Comparison of ENCODE assay signal across 8 cellular contexts in the genomic region with DNA sequence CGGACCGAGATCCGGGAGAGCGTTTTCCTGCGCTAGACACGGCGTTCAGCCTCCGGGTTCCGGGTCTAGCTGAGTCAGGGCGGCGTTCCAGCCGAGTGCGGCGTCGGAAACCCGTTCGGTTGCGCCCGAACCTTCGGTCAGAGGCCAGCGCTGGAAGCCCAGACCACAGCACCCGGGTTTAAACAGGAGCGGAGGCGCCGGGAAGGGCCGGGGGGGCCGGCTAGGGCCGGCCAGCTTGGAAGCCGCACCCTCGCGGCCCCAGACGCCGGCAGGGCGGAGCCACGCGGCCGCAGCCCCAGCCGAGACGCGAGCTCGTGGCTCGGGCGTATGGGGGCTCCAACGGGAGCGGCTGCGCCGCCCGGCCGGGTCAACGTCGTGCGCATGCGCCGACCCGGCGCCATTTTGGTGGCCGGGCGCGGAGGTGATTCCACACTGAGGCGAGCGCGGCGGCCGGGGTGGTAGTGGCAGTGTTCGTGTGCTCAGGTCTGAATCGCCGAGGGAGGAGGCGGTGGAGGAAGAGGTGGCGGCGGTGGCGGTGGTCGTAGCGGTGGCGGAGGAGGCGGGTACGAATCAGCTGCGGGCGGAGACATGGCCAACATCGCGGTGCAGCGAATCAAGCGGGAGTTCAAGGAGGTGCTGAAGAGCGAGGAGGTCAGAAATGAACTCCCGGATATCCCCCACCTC. TPM values are rescaled to one million over a fixed set of nuclear protein-coding genes. Genes with fewer than 3 reads are reported as not detected.
DNase-seq lines count a peak whose midpoint lies in the region; ATAC-seq and TF ChIP-seq lines count a peak whose summit lies in the region.

Gene UBE2K (plus strand): TSS at position 397 of the 684 bp plus-strand sequence. CDS start 192 bp downstream, at position 589.

- H3K79me2 ChIP-seq in osteoblast (ENCODE audit: insufficient read depth, low read length), result peaks cover 55% of the 10 kb centered on the region

- no peak for TF ChIP-seq POLR2A in testis (IDR thresholded peaks at IDR 0.05)

- no peaks in the 10 kb centered on the region for H3K9me3 Mint-ChIP-seq in activated naive CD4-positive, alpha-beta T cell treated with anti-CD3 and anti-CD28 coated beads, Interleukin-2, amount 50 U/mL, for 24 hours

- POLR2A ChIA-PET in HEK293T (lab: Yijun Ruan, JAX), result interaction anchor here (0.5 to 1.6 kb wide), 20 partner anchors 9 to 277 kb away, joined by 3 to 11 read pairs (median 4); partner anchors contain the start of genes SMIM14 and UGDH

- DNase-seq in GM04504 (ENCODE audit: low read depth), result peak; percentile 78
- DNase-seq in HEK293T (ENCODE audit: extremely low spot score), result peak; percentile 85
- DNase-seq in MV-4-11 (lab: John Stamatoyannopoulos, UW), result peak; percentile 84
- no peak for DNase-seq in glomerular endothelial cell (ENCODE audit: extremely low read depth, low read depth, low spot score)
- peak; percentile 96 for DNase-seq in osteoblast (ENCODE audit: insufficient read length, low spot score, missing footprints)
- peak; percentile 88 for DNase-seq in testis

- peaks cover 43% of the 10 kb centered on the region for H3K4me1 Mint-ChIP-seq in activated naive CD4-positive, alpha-beta T cell treated with anti-CD3 and anti-CD28 coated beads, Interleukin-2, amount 50 U/mL, for 24 hours

- H3K4me1 ChIP-seq in osteoblast (ENCODE audit: insufficient read depth, low read length) (peaks cover 32% of the 10 kb centered on the region), testis (peaks cover 6% of the 10 kb centered on the region)

- H4K20me1 ChIP-seq in osteoblast (ENCODE audit: insufficient read depth, low read length), result peaks cover 37% of the 10 kb centered on the region

- 0 to 1% methylated on average over 16 to 84 of the region's 84 CpGs for WGBS in testis, 2 donors

- H3K27me3 ChIP-seq in osteoblast (ENCODE audit: insufficient read depth, low read length) (no peaks in the 10 kb centered on the region), testis (no peaks in the 10 kb centered on the region)

- CTCF ChIA-PET in HEK293T (lab: Yijun Ruan, JAX), result interaction anchor here (0.6 kb wide), 1 partner anchor 18 kb away, joined by 3 read pairs; no protein-coding TSS in a partner anchor

- peaks cover 12% of the 10 kb centered on the region for H3K36me3 ChIP-seq in osteoblast (ENCODE audit: insufficient read depth, low read length)
- H3K36me3 ChIP-seq in testis (ENCODE audit: low read depth, missing control alignments), result no peaks in the 10 kb centered on the region

- H3K9me3 ChIP-seq in osteoblast (ENCODE audit: low read depth, low read length), result no peaks in the 10 kb centered on the region
- no peaks in the 10 kb centered on the region for H3K9me3 ChIP-seq in testis

- peak within 1 kb of the TSS; percentile 95 for H3K4me3 Mint-ChIP-seq in activated naive CD4-positive, alpha-beta T cell treated with anti-CD3 and anti-CD28 coated beads, Interleukin-2, amount 50 U/mL, for 24 hours

- intact Hi-C loops in testis (cut with DNase I; ENCODE audit: low total_unique reads), result loop anchor here (5.0 kb wide), 1 partner anchor 279 kb away; the partner anchor contains the start of gene PDS5A

- peak within 1 kb of the TSS; percentile 96 for H3K4me3 ChIP-seq in osteoblast (ENCODE audit: insufficient read depth, low read length)
- H3K4me3 ChIP-seq in testis, result peak within 1 kb of the TSS; percentile 82 to 92

- peak within 1 kb of the TSS; percentile 88 for H3K4me2 ChIP-seq in osteoblast (ENCODE audit: insufficient read depth, low read length)

- H3K27ac Mint-ChIP-seq in activated naive CD4-positive, alpha-beta T cell treated with anti-CD3 and anti-CD28 coated beads, Interleukin-2, amount 50 U/mL, for 24 hours, result peak within 1 kb of the TSS; percentile 100

- H2AFZ ChIP-seq in osteoblast (ENCODE audit: low read length), result peak within 1 kb of the TSS; percentile 98

- peak within 1 kb of the TSS; percentile 90 for H3K27ac ChIP-seq in osteoblast (ENCODE audit: low read depth, low read length)
- peak within 1 kb of the TSS; percentile 92 to 98 for H3K27ac ChIP-seq in testis

- TF ChIP-seq CTCF in osteoblast (IDR thresholded peaks at IDR 0.05; ENCODE audit: extremely low read depth, low read depth, low read length) (no peak), testis (IDR thresholded peaks at IDR 0.05) (no peak)

- peak; percentile 97 for ATAC-seq in SK-N-SH treated with all-trans-retinoic acid at 6 μM for 48 hours

- H3K36me3 Mint-ChIP-seq in activated naive CD4-positive, alpha-beta T cell treated with anti-CD3 and anti-CD28 coated beads, Interleukin-2, amount 50 U/mL, for 24 hours, result no peaks in the 10 kb centered on the region

- no peaks in the 10 kb centered on the region for H3K27me3 Mint-ChIP-seq in activated naive CD4-positive, alpha-beta T cell treated with anti-CD3 and anti-CD28 coated beads, Interleukin-2, amount 50 U/mL, for 24 hours

TF ChIP-seq in HEK293T, 16 proteins besides CTCF, POLR2A, EP300 and RAD21:
- TF ChIP-seq FOXA1 (IDR thresholded peaks at IDR 0.05) (no peak), FOXM1 (IDR thresholded peaks at IDR 0.05; ENCODE audit: borderline replicate concordance) (no peak), ZNF384 (IDR thresholded peaks at IDR 0.05) (no peak), LEF1 (IDR thresholded peaks at IDR 0.05; ENCODE audit: borderline replicate concordance) (no peak), CTBP1 (IDR thresholded peaks at IDR 0.05; ENCODE audit: borderline replicate concordance) (no peak), HDGF (IDR thresholded peaks at IDR 0.05; ENCODE audit: borderline replicate concordance) (no peak), ELF4 (IDR thresholded peaks at IDR 0.05) (no peak), SUZ12 (IDR thresholded peaks at IDR 0.05) (no peak), TARDBP (IDR thresholded peaks at IDR 0.05) (no peak), ARNT (IDR thresholded peaks at IDR 0.05) (no peak), BHLHE40 (IDR thresholded peaks at IDR 0.05; ENCODE audit: borderline replicate concordance) (no peak), FOXK2 (IDR thresholded peaks at IDR 0.05) (no peak), NFRKB (IDR thresholded peaks at IDR 0.05) (no peak), SP1 (IDR thresholded peaks at IDR 0.05) (no peak), L3MBTL2 (conservative IDR thresholded peaks at IDR 0.05) (no peak)
- TF ChIP-seq, protein P1, sequence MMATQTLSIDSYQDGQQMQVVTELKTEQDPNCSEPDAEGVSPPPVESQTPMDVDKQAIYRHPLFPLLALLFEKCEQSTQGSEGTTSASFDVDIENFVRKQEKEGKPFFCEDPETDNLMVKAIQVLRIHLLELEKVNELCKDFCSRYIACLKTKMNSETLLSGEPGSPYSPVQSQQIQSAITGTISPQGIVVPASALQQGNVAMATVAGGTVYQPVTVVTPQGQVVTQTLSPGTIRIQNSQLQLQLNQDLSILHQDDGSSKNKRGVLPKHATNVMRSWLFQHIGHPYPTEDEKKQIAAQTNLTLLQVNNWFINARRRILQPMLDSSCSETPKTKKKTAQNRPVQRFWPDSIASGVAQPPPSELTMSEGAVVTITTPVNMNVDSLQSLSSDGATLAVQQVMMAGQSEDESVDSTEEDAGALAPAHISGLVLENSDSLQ (IDR thresholded peaks at IDR 0.05), result no peak

TF ChIP-seq in SK-N-SH treated with all-trans-retinoic acid at 6 μM for 48 hours, 23 proteins besides CTCF, POLR2A, EP300 and RAD21:
- TF ChIP-seq ZFP3 (CRISPR knock-in tag; IDR thresholded peaks at IDR 0.05) (0 out of 2 replicates have a peak, but pooled peaks have one; percentile 9), RARB (CRISPR knock-in tag; IDR thresholded peaks at IDR 0.05) (no peak)

RNA-seq across cellular contexts. Expression of gene UBE2K, which starts in this region (rescaled TPM):
- total RNA-seq in glomerular endothelial cell (24.7 and 37.2 TPM in 2 replicates), osteoblast (19.2 and 19.4 TPM in 2 replicates), testis (10 to 100 TPM; 23.0 to 24.3 TPM)
- 81.8 TPM for polyA plus RNA-seq in testis (ENCODE audit: insufficient read depth, low read depth, low replicate concordance)
